2 cellular contexts compared by ENCODE assay signal in the genomic region with DNA sequence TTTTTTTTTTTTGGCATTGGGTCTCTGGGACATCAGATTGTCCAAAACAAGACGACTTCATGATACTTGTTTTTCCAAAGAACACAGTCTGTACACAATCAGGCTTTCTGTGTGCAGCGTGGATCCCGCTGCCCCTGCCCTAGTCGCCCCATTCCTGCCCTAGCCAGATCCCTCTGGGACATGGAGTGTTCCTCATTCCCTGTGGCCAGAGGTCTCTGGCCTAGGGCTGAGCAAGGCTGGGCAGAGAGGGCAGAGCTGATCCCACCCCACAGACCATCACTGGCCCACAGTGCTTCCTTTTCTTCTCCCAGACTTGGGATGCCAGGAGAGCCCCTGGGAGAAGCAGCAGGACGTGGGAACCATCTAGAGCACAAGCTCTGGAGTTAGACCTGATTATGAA.
TF ChIP-seq lines count a peak whose summit lies in the region.

No MANE protein-coding gene starts in this region.

TF ChIP-seq in HEK293T, 16 proteins besides CTCF, POLR2A, EP300 and RAD21:
- TF ChIP-seq LEF1 (IDR thresholded peaks at IDR 0.05; ENCODE audit: borderline replicate concordance) (no peak), FOXA1 (IDR thresholded peaks at IDR 0.05) (no peak)

TF ChIP-seq in H1, 55 proteins besides CTCF, POLR2A, EP300 and RAD21:
- TF ChIP-seq EGR1 (IDR thresholded peaks at IDR 0.05; ENCODE audit: borderline replicate concordance, low read depth, low read length) (no peak), TBP (IDR thresholded peaks at IDR 0.05; ENCODE audit: low read depth, low read length) (no peak), SIN3A (conservative IDR thresholded peaks at IDR 0.05 in 1 of 2, IDR thresholded peaks at IDR 0.05 in 1 of 2; ENCODE audit: low read depth in 1 of 2, low read length in 2 of 2) (no peak), BRCA1 (IDR thresholded peaks at IDR 0.05; ENCODE audit: low read depth, low read length) (no peak), GTF2F1 (IDR thresholded peaks at IDR 0.05; ENCODE audit: borderline replicate concordance, low read depth, low read length) (no peak), KDM4A (IDR thresholded peaks at IDR 0.05; ENCODE audit: low read depth, low read length, severe bottlenecking) (no peak), BACH1 (IDR thresholded peaks at IDR 0.05; ENCODE audit: low read length) (no peak), SUZ12 (IDR thresholded peaks at IDR 0.05; ENCODE audit: low read length) (no peak), TCF12 (IDR thresholded peaks at IDR 0.05; ENCODE audit: low read depth, low read length) (no peak), CHD2 (IDR thresholded peaks at IDR 0.05; ENCODE audit: low read length) (no peak)
TF ChIP-seq in H1: peak in this region for 0.
